ENCODE assay signal across 27 cellular contexts in the genomic region with DNA sequence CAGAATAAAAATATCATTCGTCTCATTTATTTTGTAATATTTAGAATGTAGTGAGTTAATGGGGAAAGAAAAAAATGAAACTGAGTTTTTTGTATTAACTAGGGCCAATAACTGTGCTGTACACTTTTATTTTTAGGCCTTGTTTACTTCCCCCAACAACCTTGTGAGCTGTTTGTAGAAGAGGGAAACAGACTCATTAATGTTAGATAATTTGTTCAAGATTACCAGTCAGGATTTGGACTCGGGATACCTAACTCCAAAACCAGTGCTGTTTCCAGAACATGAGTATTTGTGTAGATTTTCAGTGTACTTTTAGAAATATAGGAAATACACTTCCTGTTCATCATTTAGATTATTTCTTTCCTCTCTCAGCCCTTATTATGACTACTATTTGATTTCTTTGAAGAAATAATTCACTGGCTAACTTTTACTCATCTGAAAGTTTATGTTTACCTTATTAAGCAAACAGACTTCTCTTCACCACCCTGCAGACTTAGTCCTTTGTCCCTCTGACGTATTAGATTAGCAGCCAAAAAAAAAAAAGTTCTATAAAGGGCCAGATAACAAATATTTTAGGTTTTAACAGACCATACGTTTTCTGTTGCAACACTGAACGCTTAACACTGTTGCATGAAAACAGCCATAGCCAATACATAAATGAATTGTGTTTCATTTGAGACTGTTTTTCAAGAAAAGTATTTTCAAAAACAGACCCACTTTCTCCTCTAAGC.
A peak's percentile ranks its signal among the peaks of the same experiment; 100 is the strongest.
DNase-seq lines count a peak whose midpoint lies in the region; ATAC-seq, FAIRE-seq and TF ChIP-seq lines count a peak whose summit lies in the region.
"Had no signal": no experiment of that assay in that cellular context is flagged by ENCODE, and none has a peak within 500 bp of the region (broad histone marks: within the 10 kb centered on the region; RNA-seq: fewer than 3 reads in every experiment).

No MANE protein-coding gene starts in this region.

- no peaks in the 10 kb centered on the region for H3K27me3 ChIP-seq in IMR-90 (ENCODE audit: control insufficient read depth, insufficient read depth, low read length)
- H3K27me3 ChIP-seq in duodenal mucosa (ENCODE audit: control insufficient read depth in 1 of 2, insufficient read depth in 2 of 2, low read length in 2 of 2) = no peaks in the 10 kb centered on the region
- no peaks in the 10 kb centered on the region for H3K27me3 ChIP-seq in left lung
- H3K27me3 ChIP-seq in small intestine (ENCODE audit: control insufficient read depth in 2 of 2, insufficient read depth in 2 of 2, low read length in 2 of 2) = no peaks in the 10 kb centered on the region
- H3K27me3 ChIP-seq: heart right ventricle, thyroid gland had no signal

- H2AFZ ChIP-seq in IMR-90 (replicated peaks; ENCODE audit: low read length, poor library complexity) = no peak overlapping the region
- H2AFZ ChIP-seq: parathyroid adenoma, PC-9 had no signal

- peak overlapping the region; percentile 98; the same call in 1 of the 2 replicates for H4K5ac ChIP-seq in IMR-90 (ENCODE audit: low read depth, low read length)

- FAIRE-seq in small intestine (lab: Jason Lieb, UNC) = no peak

- WGBS in IMR-90 (ENCODE audit: extremely low coverage in 2 of 2, insufficient read length in 1 of 2), 2 experiments = no CpG with 5 or more reads among the region's 5 CpGs
- WGBS in small intestine, 3 donors = 19 to 44% (median 37%) methylated on average over 5 of the region's 5 CpGs

- H3K4me2 ChIP-seq in IMR-90 (ENCODE audit: low read depth, low read length) = peak overlapping the region; percentile 94
- H3K4me2 ChIP-seq: PC-9 had no signal

- H3K9ac ChIP-seq in IMR-90 (ENCODE audit: low read depth, low read length) (peak overlapping the region; percentile 51; the same call in 1 of the 2 replicates), duodenal mucosa (ENCODE audit: low read depth in 1 of 2, low read length in 2 of 2) (no peak overlapping the region)
- H3K9ac ChIP-seq: parathyroid adenoma had no signal

- dilution Hi-C loops in IMR-90 (cut with HindIII; ENCODE audit: low sequenced_read_pairs, unreplicated experiment) = no loop called here

- peak overlapping the region; percentile 35; the same call in 2 of the 3 replicates for H2BK15ac ChIP-seq in IMR-90 (ENCODE audit: low read depth, low read length)

- peak; percentile 74 for ATAC-seq in IMR-90 (ENCODE audit: low read depth)
- peak; percentile 42 for ATAC-seq in left lung
- no peak for ATAC-seq in GM21825 (IDR thresholded peaks at IDR 0.05; ENCODE audit: unreplicated experiment)
- ATAC-seq: activated naive CD4-positive, alpha-beta T cell treated with anti-CD3 and anti-CD28 coated beads, Interleukin-2, amount 50 U/mL, for 72 hours; heart right ventricle; mucosa of descending colon; sciatic nerve had no signal

- no peak overlapping the region for H2AK9ac ChIP-seq in IMR-90 (replicated peaks; ENCODE audit: low read depth, low read length, poor library complexity)

- POLR2A ChIA-PET in IMR-90 (lab: Charles Lee; ENCODE audit: unreplicated experiment) = no interaction called here

- CTCF ChIA-PET in IMR-90 (lab: Yijun Ruan, JAX) = no interaction called here

- no peaks in the 10 kb centered on the region for H4K20me1 ChIP-seq in IMR-90 (ENCODE audit: insufficient read depth, low read length)

- peak overlapping the region; percentile 37; the same call in 1 of the 2 replicates for H2AK5ac ChIP-seq in IMR-90 (ENCODE audit: low read depth, low read length)

- peak overlapping the region; percentile 73; the same call in 1 of the 2 replicates for H4K91ac ChIP-seq in IMR-90 (ENCODE audit: insufficient read depth, low read depth, low read length)

- H2BK120ac ChIP-seq in IMR-90 (ENCODE audit: low read depth, low read length) = peak overlapping the region; percentile 79

- peak overlapping the region; percentile 73 for H3K14ac ChIP-seq in IMR-90 (replicated peaks; ENCODE audit: low read depth, low read length)

- H4K8ac ChIP-seq in IMR-90 (ENCODE audit: low read depth in 2 of 2, low read length in 2 of 2) = peak overlapping the region; percentile 57 to 69; a peak in 3 of 4 replicates

- peaks cover 3% of the 10 kb centered on the region; the same call in 1 of the 2 replicates for H3K9me1 ChIP-seq in IMR-90 (ENCODE audit: insufficient read depth, low read length)

- peak overlapping the region; percentile 82 for H3K56ac ChIP-seq in IMR-90 (ENCODE audit: extremely low read depth, insufficient read depth, low read length)

- intact Hi-C loops in IMR-90 (cut with micrococcal nuclease) (no loop called here), left lung (cut with DNase I) (no loop called here)

- peak overlapping the region; percentile 70 for H3K27ac ChIP-seq in IMR-90 (ENCODE audit: insufficient read depth, low read length)
- H3K27ac ChIP-seq in duodenal mucosa (ENCODE audit: low read depth, low read length) = peak overlapping the region; percentile 30
- peak overlapping the region; percentile 24 to 46 for H3K27ac ChIP-seq in left lung
- H3K27ac ChIP-seq in small intestine (ENCODE audit: low read depth in 1 of 2, low read length in 1 of 2) = no peak overlapping the region
- H3K27ac ChIP-seq: coronary artery, parathyroid adenoma, PC-9, thyroid gland had no signal

- peak overlapping the region; percentile 69; the same call in 1 of the 2 replicates for H3K23ac ChIP-seq in IMR-90 (ENCODE audit: low read depth, low read length)

- BruUV-seq in IMR-90 (replicated peaks; lab: Mats Ljungman, UMichigan) = no TSS peak

- H2BK20ac ChIP-seq in IMR-90 (ENCODE audit: low read depth, low read length) = peak overlapping the region; percentile 75; the same call in 1 of the 2 replicates

- TF ChIP-seq CTCF in IMR-90 (conservative IDR thresholded peaks at IDR 0.05; ENCODE audit: low read depth, low read length) = no peak
- no peak for TF ChIP-seq CTCF in left lung (IDR thresholded peaks at IDR 0.05)

- peak overlapping the region; percentile 54; the same call in 1 of the 2 replicates for H3K4ac ChIP-seq in IMR-90 (ENCODE audit: low read depth, low read length)

- H3K9me3 ChIP-seq in IMR-90 (ENCODE audit: control insufficient read depth, insufficient read depth, low read length) (no peaks in the 10 kb centered on the region; the same call in 1 of the 2 replicates), duodenal mucosa (ENCODE audit: control insufficient read depth in 1 of 2, low read length in 2 of 2) (no peaks in the 10 kb centered on the region), left lung (no peaks in the 10 kb centered on the region), small intestine (ENCODE audit: control insufficient read depth, low read depth) (no peaks in the 10 kb centered on the region)
- H3K9me3 ChIP-seq: heart right ventricle, mucosa of descending colon, thyroid gland had no signal

- H3K36me3 ChIP-seq in IMR-90 (ENCODE audit: control insufficient read depth, insufficient read depth, low read length) (peaks cover 5% of the 10 kb centered on the region; the same call in 1 of the 2 replicates), duodenal mucosa (ENCODE audit: control insufficient read depth in 1 of 2, insufficient read depth in 2 of 2, low read length in 2 of 2) (peaks cover 0 to 4% of the 10 kb centered on the region in 2 donors), left lung (no peaks in the 10 kb centered on the region), small intestine (ENCODE audit: control insufficient read depth in 2 of 2, insufficient read depth in 2 of 2, low read length in 2 of 2) (no peaks in the 10 kb centered on the region)
- H3K36me3 ChIP-seq: thyroid gland had no signal

- in situ Hi-C loops in IMR-90 (cut with MboI; ENCODE audit: low sequenced_read_pairs) = no loop called here

- H3K4me1 ChIP-seq in IMR-90 (ENCODE audit: control insufficient read depth, insufficient read depth, low read length) = peaks cover 6% of the 10 kb centered on the region
- peaks cover 16 to 17% of the 10 kb centered on the region in 2 donors for H3K4me1 ChIP-seq in duodenal mucosa (ENCODE audit: control insufficient read depth in 1 of 2, insufficient read depth in 2 of 2, low read length in 2 of 2)
- H3K4me1 ChIP-seq in left lung = peaks cover 10 to 15% of the 10 kb centered on the region in 2 donors
- no peaks in the 10 kb centered on the region for H3K4me1 ChIP-seq in small intestine (ENCODE audit: control insufficient read depth in 2 of 2, insufficient read depth in 1 of 2, low read depth in 1 of 2, low read length in 1 of 2)
- H3K4me1 ChIP-seq: parathyroid adenoma, thyroid gland had no signal

- peak overlapping the region; percentile 88 for H2BK5ac ChIP-seq in IMR-90 (ENCODE audit: low read depth, low read length, poor library complexity, severe bottlenecking)

- peak overlapping the region; percentile 99 for H3K18ac ChIP-seq in IMR-90 (ENCODE audit: low read depth, low read length)

- peaks cover 11 to 23% of the 10 kb centered on the region in 2 experiments for H3K79me1 ChIP-seq in IMR-90 (ENCODE audit: low read depth in 1 of 2, low read length in 2 of 2)

- TF ChIP-seq POLR2A in IMR-90 (IDR thresholded peaks at IDR 0.05; ENCODE audit: low read depth, low read length) = no peak

- no peak for TF ChIP-seq RAD21 in IMR-90 (IDR thresholded peaks at IDR 0.05; ENCODE audit: low read length)

- DNase-seq in IMR-90 (peak; percentile 69), left lung (no peak), small intestine (peak; percentile 8), NCI-H2081 treated with DMSO at 0.1 percent for 48 hours (lab: John Stamatoyannopoulos, UW) (no peak), NCI-H82 (lab: John Stamatoyannopoulos, UW) (no peak), COR-L47 (lab: John Stamatoyannopoulos, UW) (no peak)
- DNase-seq: activated CD4-positive, alpha-beta memory T cell treated with anti-CD3 and anti-CD28 coated beads for 36 hours; AML-193; CD4-positive, alpha-beta memory T cell; endodermal cell; GOT3; heart right ventricle; mucosa of descending colon; NCI-H1436; NCI-H2107; NCI-H510A treated with DMSO at 0.1 percent for 48 hours; NK-92 treated with Interleukin-12 subunit alpha and Interleukin-12 subunit beta, amount 100 ng/mL, for 24 hours; PC-9; SHP77; stimulated activated CD4-positive, alpha-beta T cell treated with anti-CD3 and anti-CD28 coated beads, Interleukin-15, amount 100 ng/mL, for 24 hours; thyroid gland had no signal

- H3K4me3 ChIP-seq in IMR-90 (ENCODE audit: insufficient read depth, low read depth, low read length) (no peak overlapping the region; the same call in 1 of the 2 replicates), duodenal mucosa (ENCODE audit: low read depth in 1 of 2, low read length in 2 of 2) (no peak overlapping the region), left lung (no peak overlapping the region), small intestine (ENCODE audit: low read depth in 1 of 2, low read length in 2 of 2) (no peak overlapping the region)
- H3K4me3 ChIP-seq: coronary artery, heart right ventricle, mucosa of descending colon, PC-9, thyroid gland had no signal

TF ChIP-seq in IMR-90, 13 proteins besides CTCF, POLR2A, EP300 and RAD21:
- TF ChIP-seq MAZ (IDR thresholded peaks at IDR 0.05; ENCODE audit: borderline replicate concordance, low read depth, low read length) = no peak
- peak; percentile 67 for TF ChIP-seq CEBPB (IDR thresholded peaks at IDR 0.05; ENCODE audit: low read depth, low read length)

Comparison
In these comparisons a context has a peak if more than half of its experiments do, and no peak if none do; other contexts are left out.
1. DNase-seq: peak in IMR-90 (single experiment) and small intestine (single experiment); none in left lung (0 of 2), NCI-H2081 treated with DMSO at 0.1 percent for 48 hours (single experiment), NCI-H82 (single experiment) and COR-L47 (single experiment).
2. H3K27ac ChIP-seq: peak in IMR-90 (single experiment), duodenal mucosa (single experiment) and left lung (2 of 2); none in small intestine (0 of 2).